1 cellular context compared by ENCODE assay signal in genomic region chr6:32190054-32190945, GRCh38.
A peak's percentile ranks its signal among the peaks of the same experiment; 100 is the strongest.
TF ChIP-seq lines count a peak whose summit lies in the region.

A gene with protein sequence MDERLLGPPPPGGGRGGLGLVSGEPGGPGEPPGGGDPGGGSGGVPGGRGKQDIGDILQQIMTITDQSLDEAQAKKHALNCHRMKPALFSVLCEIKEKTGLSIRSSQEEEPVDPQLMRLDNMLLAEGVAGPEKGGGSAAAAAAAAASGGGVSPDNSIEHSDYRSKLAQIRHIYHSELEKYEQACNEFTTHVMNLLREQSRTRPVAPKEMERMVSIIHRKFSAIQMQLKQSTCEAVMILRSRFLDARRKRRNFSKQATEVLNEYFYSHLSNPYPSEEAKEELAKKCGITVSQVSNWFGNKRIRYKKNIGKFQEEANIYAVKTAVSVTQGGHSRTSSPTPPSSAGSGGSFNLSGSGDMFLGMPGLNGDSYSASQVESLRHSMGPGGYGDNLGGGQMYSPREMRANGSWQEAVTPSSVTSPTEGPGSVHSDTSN (minus strand): TSS chr6:32190202. CDS start chr6:32189915, 287 bp downstream.

TF ChIP-seq in GM12878, 131 proteins besides CTCF, POLR2A, EP300 and RAD21 (continued from another document and continues in another):
- peak; percentile 46; the same call in 1 of the 2 replicates for TF ChIP-seq HCFC1 (IDR thresholded peaks at IDR 0.05; ENCODE audit: low read length)
- 0 out of 2 replicates have a peak, but pooled peaks have one; percentile 12 for TF ChIP-seq MAX (IDR thresholded peaks at IDR 0.05; ENCODE audit: low read depth, low read length)
- no peak for TF ChIP-seq SMAD5 (IDR thresholded peaks at IDR 0.05; ENCODE audit: low read depth)
- TF ChIP-seq YBX1 (IDR thresholded peaks at IDR 0.05): no peak
- no peak for TF ChIP-seq BHLHE40 (IDR thresholded peaks at IDR 0.05; ENCODE audit: borderline replicate concordance in 1 of 2, low read depth in 2 of 2, low read length in 1 of 2)
- no peak for TF ChIP-seq NR2C2 (IDR thresholded peaks at IDR 0.05; ENCODE audit: borderline replicate concordance, control insufficient read depth, insufficient read length, low read depth)
- TF ChIP-seq MTA3 (IDR thresholded peaks at IDR 0.05; ENCODE audit: borderline replicate concordance, low read length): no peak
- TF ChIP-seq, protein P1, sequence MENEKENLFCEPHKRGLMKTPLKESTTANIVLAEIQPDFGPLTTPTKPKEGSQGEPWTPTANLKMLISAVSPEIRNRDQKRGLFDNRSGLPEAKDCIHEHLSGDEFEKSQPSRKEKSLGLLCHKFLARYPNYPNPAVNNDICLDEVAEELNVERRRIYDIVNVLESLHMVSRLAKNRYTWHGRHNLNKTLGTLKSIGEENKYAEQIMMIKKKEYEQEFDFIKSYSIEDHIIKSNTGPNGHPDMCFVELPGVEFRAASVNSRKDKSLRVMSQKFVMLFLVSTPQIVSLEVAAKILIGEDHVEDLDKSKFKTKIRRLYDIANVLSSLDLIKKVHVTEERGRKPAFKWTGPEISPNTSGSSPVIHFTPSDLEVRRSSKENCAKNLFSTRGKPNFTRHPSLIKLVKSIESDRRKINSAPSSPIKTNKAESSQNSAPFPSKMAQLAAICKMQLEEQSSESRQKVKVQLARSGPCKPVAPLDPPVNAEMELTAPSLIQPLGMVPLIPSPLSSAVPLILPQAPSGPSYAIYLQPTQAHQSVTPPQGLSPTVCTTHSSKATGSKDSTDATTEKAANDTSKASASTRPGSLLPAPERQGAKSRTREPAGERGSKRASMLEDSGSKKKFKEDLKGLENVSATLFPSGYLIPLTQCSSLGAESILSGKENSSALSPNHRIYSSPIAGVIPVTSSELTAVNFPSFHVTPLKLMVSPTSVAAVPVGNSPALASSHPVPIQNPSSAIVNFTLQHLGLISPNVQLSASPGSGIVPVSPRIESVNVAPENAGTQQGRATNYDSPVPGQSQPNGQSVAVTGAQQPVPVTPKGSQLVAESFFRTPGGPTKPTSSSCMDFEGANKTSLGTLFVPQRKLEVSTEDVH (IDR thresholded peaks at IDR 0.05; ENCODE audit: low read depth, partially characterized antibody): peak; percentile 73
- TF ChIP-seq CHD1 (IDR thresholded peaks at IDR 0.05; ENCODE audit: low read depth, low read length): no peak
- TF ChIP-seq BRCA1 (IDR thresholded peaks at IDR 0.05; ENCODE audit: low read depth, low read length): no peak
- TF ChIP-seq IRF4 (IDR thresholded peaks at IDR 0.05; ENCODE audit: low read depth, low read length): peak; percentile 85
- TF ChIP-seq SREBF1 (IDR thresholded peaks at IDR 0.05; ENCODE audit: low read length): no peak
- no peak for TF ChIP-seq MEF2B (IDR thresholded peaks at IDR 0.05; ENCODE audit: partially characterized antibody, poor library complexity, severe bottlenecking)
- TF ChIP-seq RUNX3 (IDR thresholded peaks at IDR 0.05; ENCODE audit: low read length): no peak
- no peak for TF ChIP-seq HSF1 (IDR thresholded peaks at IDR 0.05; ENCODE audit: low read depth, low read length)
- peak; percentile 10; the same call in 1 of the 2 replicates for TF ChIP-seq CREM (IDR thresholded peaks at IDR 0.05; ENCODE audit: low read depth)
- 0 out of 3 replicates have a peak, but pooled peaks have one; percentile 21 for TF ChIP-seq POU2F2 (IDR thresholded peaks at IDR 0.05; ENCODE audit: borderline replicate concordance, low read depth, low read length)
- TF ChIP-seq ZNF687 (IDR thresholded peaks at IDR 0.05): no peak
- TF ChIP-seq RCOR1 (conservative IDR thresholded peaks at IDR 0.05; ENCODE audit: low read depth, low read length): no peak
- TF ChIP-seq CBX3 (IDR thresholded peaks at IDR 0.05; ENCODE audit: borderline replicate concordance, low read depth): no peak
- TF ChIP-seq EED (IDR thresholded peaks at IDR 0.05; ENCODE audit: low read depth): peak; percentile 81
- TF ChIP-seq, protein P2, sequence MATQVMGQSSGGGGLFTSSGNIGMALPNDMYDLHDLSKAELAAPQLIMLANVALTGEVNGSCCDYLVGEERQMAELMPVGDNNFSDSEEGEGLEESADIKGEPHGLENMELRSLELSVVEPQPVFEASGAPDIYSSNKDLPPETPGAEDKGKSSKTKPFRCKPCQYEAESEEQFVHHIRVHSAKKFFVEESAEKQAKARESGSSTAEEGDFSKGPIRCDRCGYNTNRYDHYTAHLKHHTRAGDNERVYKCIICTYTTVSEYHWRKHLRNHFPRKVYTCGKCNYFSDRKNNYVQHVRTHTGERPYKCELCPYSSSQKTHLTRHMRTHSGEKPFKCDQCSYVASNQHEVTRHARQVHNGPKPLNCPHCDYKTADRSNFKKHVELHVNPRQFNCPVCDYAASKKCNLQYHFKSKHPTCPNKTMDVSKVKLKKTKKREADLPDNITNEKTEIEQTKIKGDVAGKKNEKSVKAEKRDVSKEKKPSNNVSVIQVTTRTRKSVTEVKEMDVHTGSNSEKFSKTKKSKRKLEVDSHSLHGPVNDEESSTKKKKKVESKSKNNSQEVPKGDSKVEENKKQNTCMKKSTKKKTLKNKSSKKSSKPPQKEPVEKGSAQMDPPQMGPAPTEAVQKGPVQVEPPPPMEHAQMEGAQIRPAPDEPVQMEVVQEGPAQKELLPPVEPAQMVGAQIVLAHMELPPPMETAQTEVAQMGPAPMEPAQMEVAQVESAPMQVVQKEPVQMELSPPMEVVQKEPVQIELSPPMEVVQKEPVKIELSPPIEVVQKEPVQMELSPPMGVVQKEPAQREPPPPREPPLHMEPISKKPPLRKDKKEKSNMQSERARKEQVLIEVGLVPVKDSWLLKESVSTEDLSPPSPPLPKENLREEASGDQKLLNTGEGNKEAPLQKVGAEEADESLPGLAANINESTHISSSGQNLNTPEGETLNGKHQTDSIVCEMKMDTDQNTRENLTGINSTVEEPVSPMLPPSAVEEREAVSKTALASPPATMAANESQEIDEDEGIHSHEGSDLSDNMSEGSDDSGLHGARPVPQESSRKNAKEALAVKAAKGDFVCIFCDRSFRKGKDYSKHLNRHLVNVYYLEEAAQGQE (IDR thresholded peaks at IDR 0.05; ENCODE audit: low read depth, low read length): no peak
- no peak for TF ChIP-seq ZBTB33 (IDR thresholded peaks at IDR 0.05)
- TF ChIP-seq TCF3 (IDR thresholded peaks at IDR 0.05; ENCODE audit: borderline replicate concordance, insufficient read depth, low read depth, low read length): no peak
- TF ChIP-seq SP1 (IDR thresholded peaks at IDR 0.05; ENCODE audit: low read depth, low read length): peak; percentile 64
- no peak for TF ChIP-seq NFIC (IDR thresholded peaks at IDR 0.05; ENCODE audit: low read depth, low read length)
- peak; percentile 87 for TF ChIP-seq ATF7 (IDR thresholded peaks at IDR 0.05; ENCODE audit: low read depth)
- TF ChIP-seq FOXK2 (IDR thresholded peaks at IDR 0.05): peak; percentile 58; the same call in 1 of the 2 replicates
- TF ChIP-seq KLF5 (IDR thresholded peaks at IDR 0.05; ENCODE audit: partially characterized antibody): no peak
- peak; percentile 45; the same call in 1 of the 2 replicates for TF ChIP-seq BMI1 (IDR thresholded peaks at IDR 0.05; ENCODE audit: borderline replicate concordance)
- no peak for TF ChIP-seq KDM1A (IDR thresholded peaks at IDR 0.05; ENCODE audit: borderline replicate concordance)
- peak; percentile 40 for TF ChIP-seq PBX3 (IDR thresholded peaks at IDR 0.05; ENCODE audit: insufficient replicate concordance, low read depth, low read length)
- peak; percentile 88 for TF ChIP-seq DPF2 (IDR thresholded peaks at IDR 0.05)
- TF ChIP-seq USF2 (IDR thresholded peaks at IDR 0.05; ENCODE audit: borderline replicate concordance, low read depth, low read length): no peak
- no peak for TF ChIP-seq SIX5 (IDR thresholded peaks at IDR 0.05; ENCODE audit: low read depth, low read length, severe bottlenecking)
- TF ChIP-seq HDAC6 (IDR thresholded peaks at IDR 0.05; ENCODE audit: unreplicated experiment): no peak
- peak; percentile 99 for TF ChIP-seq NBN (IDR thresholded peaks at IDR 0.05)
- TF ChIP-seq, protein P3, sequence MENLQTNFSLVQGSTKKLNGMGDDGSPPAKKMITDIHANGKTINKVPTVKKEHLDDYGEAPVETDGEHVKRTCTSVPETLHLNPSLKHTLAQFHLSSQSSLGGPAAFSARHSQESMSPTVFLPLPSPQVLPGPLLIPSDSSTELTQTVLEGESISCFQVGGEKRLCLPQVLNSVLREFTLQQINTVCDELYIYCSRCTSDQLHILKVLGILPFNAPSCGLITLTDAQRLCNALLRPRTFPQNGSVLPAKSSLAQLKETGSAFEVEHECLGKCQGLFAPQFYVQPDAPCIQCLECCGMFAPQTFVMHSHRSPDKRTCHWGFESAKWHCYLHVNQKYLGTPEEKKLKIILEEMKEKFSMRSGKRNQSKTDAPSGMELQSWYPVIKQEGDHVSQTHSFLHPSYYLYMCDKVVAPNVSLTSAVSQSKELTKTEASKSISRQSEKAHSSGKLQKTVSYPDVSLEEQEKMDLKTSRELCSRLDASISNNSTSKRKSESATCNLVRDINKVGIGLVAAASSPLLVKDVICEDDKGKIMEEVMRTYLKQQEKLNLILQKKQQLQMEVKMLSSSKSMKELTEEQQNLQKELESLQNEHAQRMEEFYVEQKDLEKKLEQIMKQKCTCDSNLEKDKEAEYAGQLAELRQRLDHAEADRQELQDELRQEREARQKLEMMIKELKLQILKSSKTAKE (IDR thresholded peaks at IDR 0.05; ENCODE audit: low read depth, poor library complexity, severe bottlenecking): peak; percentile 77
- no peak for TF ChIP-seq RBBP5 (conservative IDR thresholded peaks at IDR 0.05)
- peak; percentile 49; the same call in 1 of the 2 replicates for TF ChIP-seq SIN3A (IDR thresholded peaks at IDR 0.05; ENCODE audit: low read depth, low read length)
- TF ChIP-seq STAT1 (conservative IDR thresholded peaks at IDR 0.05): no peak
- TF ChIP-seq NR2C1 (IDR thresholded peaks at IDR 0.05): no peak
- no peak for TF ChIP-seq SMC3 (IDR thresholded peaks at IDR 0.05; ENCODE audit: borderline replicate concordance, low read length)
- TF ChIP-seq SUZ12 (IDR thresholded peaks at IDR 0.05; ENCODE audit: unreplicated experiment): no peak
